In the genomic region with DNA sequence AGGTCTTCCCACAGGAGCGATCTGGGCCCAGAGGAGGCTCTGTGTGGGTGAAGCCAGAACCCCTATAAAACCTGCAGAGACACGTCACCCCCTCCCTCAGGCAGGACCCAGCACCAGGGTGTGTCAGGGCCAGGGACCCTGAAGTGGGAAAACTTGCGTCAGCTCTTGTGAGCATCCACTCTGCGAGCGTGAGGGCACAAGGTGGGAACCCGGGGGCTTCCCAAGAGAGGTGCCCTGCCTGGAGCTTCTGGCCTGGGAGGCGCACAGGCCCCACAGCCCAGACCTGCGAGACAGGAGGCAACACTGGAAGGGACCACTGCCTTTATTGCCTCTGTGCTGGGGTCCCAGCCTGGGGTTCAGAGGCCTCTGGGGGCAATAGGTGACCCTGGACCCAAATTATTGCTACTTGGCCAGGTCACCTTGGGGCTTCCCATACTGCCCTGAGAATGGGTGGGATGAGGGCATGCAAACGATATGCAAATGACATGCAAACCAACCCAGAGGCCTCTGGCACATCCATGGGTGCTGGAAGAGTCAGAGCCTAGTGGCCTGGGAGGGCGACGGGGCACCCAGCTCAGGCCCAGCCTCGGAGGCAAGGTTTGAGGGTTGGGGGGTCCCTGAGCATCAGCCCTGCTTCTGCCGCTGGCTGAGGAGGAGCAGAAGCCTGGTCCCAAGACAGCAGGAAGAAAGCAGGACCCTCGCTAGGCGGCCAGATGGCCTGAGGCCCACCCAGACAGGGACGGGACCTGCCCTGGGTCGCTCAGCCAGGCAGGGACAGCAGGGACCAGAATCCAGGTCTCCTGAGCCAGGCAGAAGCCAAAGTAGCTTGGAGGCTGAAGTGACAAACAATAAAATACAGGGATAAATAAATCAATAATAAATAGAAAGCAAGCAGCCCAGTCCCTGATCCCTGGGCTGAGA, we compare ENCODE assay signal across 22 cellular contexts. TPM values are rescaled to one million over a fixed set of nuclear protein-coding genes. Genes with fewer than 3 reads are reported as not detected.
"Had no signal": no experiment of that assay in that cellular context is flagged by ENCODE, and none has a peak within 500 bp of the region (broad histone marks: within the 10 kb centered on the region; RNA-seq: fewer than 3 reads in every experiment).

No MANE protein-coding gene starts in this region.

- H3K9me3 Mint-ChIP-seq: activated naive CD4-positive, alpha-beta T cell treated with anti-CD3 and anti-CD28 coated beads, Interleukin-2, amount 10 ng/mL, durations not matched to agents 7 days and 5 days; activated T-helper 17 cell treated with anti-CD3 and anti-CD28 coated beads, Interleukin-2, amount 50 U/mL, for 72 hours; naive thymus-derived CD4-positive, alpha-beta T cell; stimulated activated naive B cell treated with anti-CD40 and anti-IgM and Interleukin-4, amounts not matched to agents 10 μg/mL and 1 μg/mL and 100 μg/mL, for 72 hours had no signal

- H3K27me3 ChIP-seq: brain microvascular endothelial cell, tibial nerve had no signal

- H3K4me3 ChIP-seq: lung, skin epidermis, tibial nerve had no signal

- DNase-seq: activated CD4-positive, alpha-beta T cell treated with anti-CD3 and anti-CD28 coated beads for 4 hours; activated CD8-positive, alpha-beta memory T cell treated with anti-CD3 and anti-CD28 coated beads, Interleukin-2, amount 50 U/mL, for 48 hours; activated CD8-positive, alpha-beta T cell treated with anti-CD3 and anti-CD28 coated beads, Interleukin-2, amount 10 ng/mL, durations not matched to agents 7 days and 5 days; activated naive CD4-positive, alpha-beta T cell treated with anti-CD3 and anti-CD28 coated beads, Interleukin-2, amount 10 ng/mL, durations not matched to agents 7 days and 5 days; amniotic stem cell; brain microvascular endothelial cell; cerebellar nuclear complex; dermis blood vessel endothelial cell; hippocampal formation; kidney glomerular epithelial cell; naive thymus-derived CD4-positive, alpha-beta T cell; occipital lobe; stimulated activated naive B cell treated with anti-CD40 and anti-IgM and Interleukin-4, amounts not matched to agents 10 μg/mL and 1 μg/mL and 100 μg/mL, for 72 hours; T-helper 1 cell; WERI-Rb-1 had no signal

- H3K36me3 Mint-ChIP-seq: naive thymus-derived CD4-positive, alpha-beta T cell had no signal

- H3K9me3 ChIP-seq: SK-N-SH, tibial nerve had no signal

- H3K4me2 ChIP-seq: SK-N-SH had no signal

- H3K27ac Mint-ChIP-seq: activated CD8-positive, alpha-beta T cell treated with anti-CD3 and anti-CD28 coated beads, Interleukin-2, amount 10 ng/mL, durations not matched to agents 7 days and 5 days; activated naive CD4-positive, alpha-beta T cell treated with anti-CD3 and anti-CD28 coated beads, Interleukin-2, amount 10 ng/mL, durations not matched to agents 7 days and 5 days; activated T-helper 17 cell treated with anti-CD3 and anti-CD28 coated beads, Interleukin-2, amount 50 U/mL, for 72 hours had no signal

- ATAC-seq: activated CD8-positive, alpha-beta T cell treated with anti-CD3 and anti-CD28 coated beads, Interleukin-2, amount 10 ng/mL, durations not matched to agents 7 days and 5 days; activated T-helper 17 cell treated with anti-CD3 and anti-CD28 coated beads, Interleukin-2, amount 50 U/mL, for 72 hours; naive thymus-derived CD4-positive, alpha-beta T cell; stimulated activated naive B cell treated with anti-CD40 and anti-IgM and Interleukin-4, amounts not matched to agents 10 μg/mL and 1 μg/mL and 100 μg/mL, for 72 hours had no signal

- H3K27ac ChIP-seq: brain microvascular endothelial cell, skin epidermis, tibial nerve, WERI-Rb-1 had no signal

- H3K36me3 ChIP-seq: brain microvascular endothelial cell had no signal

- H3K9ac ChIP-seq: SK-N-SH had no signal

RNA-seq across cellular contexts. Expression of a gene that starts 5.1 kb away (rescaled TPM):
- total RNA-seq: dermis blood vessel endothelial cell, epithelial cell of proximal tubule, occipital lobe, subcutaneous adipose tissue, tibial nerve had no signal
